ENCODE assay signal across 9 cellular contexts in genomic region chr3:172154768-172155649, GRCh38.
A peak's percentile ranks its signal among the peaks of the same experiment; 100 is the strongest.
DNase-seq lines count a peak whose midpoint lies in the region; ATAC-seq and TF ChIP-seq lines count a peak whose summit lies in the region.
"Had no signal": no experiment of that assay in that cellular context is flagged by ENCODE, and none has a peak within 500 bp of the region (broad histone marks: within the 10 kb centered on the region; RNA-seq: fewer than 3 reads in every experiment).

No MANE protein-coding gene starts in this region.

- H3K27ac ChIP-seq in esophagus squamous epithelium = peak overlapping the region in 3 of 4 donors; percentile 21 to 93 (median 87)
- peak overlapping the region; percentile 96 for H3K27ac ChIP-seq in subcutaneous abdominal adipose tissue (ENCODE audit: low read depth, low read length)

- no peaks in the 10 kb centered on the region for H3K9me3 Mint-ChIP-seq in activated CD4-positive, alpha-beta memory T cell treated with anti-CD3 and anti-CD28 coated beads for 36 hours

- 81 to 83% methylated on average over 4 to 6 of the region's 6 CpGs for WGBS in esophagus squamous epithelium, 2 donors

- no peak for DNase-seq in esophagus squamous epithelium (lab: John Stamatoyannopoulos, UW)
- no peak for DNase-seq in KBM-7
- no peak for DNase-seq in activated CD4-positive, alpha-beta memory T cell treated with anti-CD3 and anti-CD28 coated beads for 36 hours
- no peak for DNase-seq in NCI-H524 treated with DMSO at 0.1 percent for 48 hours (lab: John Stamatoyannopoulos, UW)
- DNase-seq: activated naive CD4-positive, alpha-beta T cell; NCI-H82 had no signal

- H3K9me3 ChIP-seq in esophagus squamous epithelium = no peaks in the 10 kb centered on the region
- no peaks in the 10 kb centered on the region for H3K9me3 ChIP-seq in subcutaneous abdominal adipose tissue (ENCODE audit: control insufficient read depth in 5 of 5, low read length in 5 of 5)

- peak; percentile 51 for ATAC-seq in GM21360 (IDR thresholded peaks at IDR 0.05; ENCODE audit: unreplicated experiment)
- ATAC-seq in HG03196 (IDR thresholded peaks at IDR 0.05; ENCODE audit: unreplicated experiment) = peak; percentile 56

- H3K9ac ChIP-seq in subcutaneous abdominal adipose tissue (ENCODE audit: low read length in 5 of 5) = peak overlapping the region in 1 of 5 donors; percentile 8

- TF ChIP-seq CTCF in esophagus squamous epithelium (IDR thresholded peaks at IDR 0.05) = no peak

- H3K4me1 Mint-ChIP-seq in activated CD4-positive, alpha-beta memory T cell treated with anti-CD3 and anti-CD28 coated beads for 36 hours (ENCODE audit: low read depth) = peaks cover 28% of the 10 kb centered on the region

- CTCF ChIA-PET in activated CD4-positive, alpha-beta memory T cell treated with anti-CD3 and anti-CD28 coated beads for 36 hours (lab: Charles Lee) = interaction anchor here (1.0 to 1.2 kb wide), 2 partner anchors 15 to 47 kb away, joined by 3 read pairs; no protein-coding TSS in a partner anchor

- POLR2A ChIA-PET in activated CD4-positive, alpha-beta memory T cell treated with anti-CD3 and anti-CD28 coated beads for 36 hours (lab: Charles Lee) = interaction anchor here (1.0 to 1.5 kb wide), 2 partner anchors 14 to 18 kb away, joined by 3 to 5 read pairs; no protein-coding TSS in a partner anchor

- H3K27me3 ChIP-seq in esophagus squamous epithelium (no peaks in the 10 kb centered on the region), subcutaneous abdominal adipose tissue (ENCODE audit: control insufficient read depth in 5 of 5, insufficient read depth in 4 of 5, low read length in 5 of 5) (no peaks in the 10 kb centered on the region)

- H3K4me3 Mint-ChIP-seq in activated CD4-positive, alpha-beta memory T cell treated with anti-CD3 and anti-CD28 coated beads for 36 hours = no peak overlapping the region

- H3K4me3 ChIP-seq in esophagus squamous epithelium (no peak overlapping the region), subcutaneous abdominal adipose tissue (ENCODE audit: low read depth in 1 of 5, low read length in 5 of 5) (no peak overlapping the region)

- TF ChIP-seq POLR2A in esophagus squamous epithelium (IDR thresholded peaks at IDR 0.05) = no peak

- in situ Hi-C loops in KBM-7 (cut with MboI; ENCODE audit: low pct_unique_long_range_greater_than_20kb, low sequenced_read_pairs) = no loop called here

- intact Hi-C loops in esophagus squamous epithelium (cut with DNase I) = no loop called here
- intact Hi-C loops in activated CD4-positive, alpha-beta memory T cell treated with anti-CD3 and anti-CD28 coated beads for 36 hours (cut with micrococcal nuclease) = no loop called here

- H3K36me3 Mint-ChIP-seq in activated CD4-positive, alpha-beta memory T cell treated with anti-CD3 and anti-CD28 coated beads for 36 hours = peaks cover 4% of the 10 kb centered on the region

- H3K4me1 ChIP-seq in esophagus squamous epithelium (peaks cover 23 to 59% (median 48%) of the 10 kb centered on the region in 3 donors), subcutaneous abdominal adipose tissue (ENCODE audit: control insufficient read depth in 5 of 5, insufficient read depth in 5 of 5, low read length in 5 of 5) (peaks cover 17 to 61% (median 48%) of the 10 kb centered on the region in 5 donors)

- no peak overlapping the region for H3K27ac Mint-ChIP-seq in activated CD4-positive, alpha-beta memory T cell treated with anti-CD3 and anti-CD28 coated beads for 36 hours

- no peaks in the 10 kb centered on the region for H3K36me3 ChIP-seq in esophagus squamous epithelium
- no peaks in the 10 kb centered on the region for H3K36me3 ChIP-seq in subcutaneous abdominal adipose tissue (ENCODE audit: control insufficient read depth in 5 of 5, insufficient read depth in 5 of 5, low read length in 5 of 5)

- no peaks in the 10 kb centered on the region for H3K27me3 Mint-ChIP-seq in activated CD4-positive, alpha-beta memory T cell treated with anti-CD3 and anti-CD28 coated beads for 36 hours
